In genomic region chr12:28460420-28461130, GRCh38 we compare ENCODE assay signal across 15 cellular contexts.
DNase-seq lines count a peak whose midpoint lies in the region; ATAC-seq and TF ChIP-seq lines count a peak whose summit lies in the region.
"Had no signal": no experiment of that assay in that cellular context is flagged by ENCODE, and none has a peak within 500 bp of the region (broad histone marks: within the 10 kb centered on the region; RNA-seq: fewer than 3 reads in every experiment).

No MANE protein-coding gene starts in this region.

- no peaks in the 10 kb centered on the region for H3K27me3 ChIP-seq in neural progenitor cell
- H3K27me3 ChIP-seq: esophagus squamous epithelium had no signal

- H3K36me3 Mint-ChIP-seq in neural progenitor cell = peaks cover 2% of the 10 kb centered on the region
- peaks cover 32 to 35% of the 10 kb centered on the region in 2 donors for H3K36me3 Mint-ChIP-seq in activated naive CD4-positive, alpha-beta T cell treated with anti-CD3 and anti-CD28 coated beads, Interleukin-2, amount 50 U/mL, for 72 hours

- no peaks in the 10 kb centered on the region for H3K36me3 ChIP-seq in neural progenitor cell

- ATAC-seq in GM19043 (IDR thresholded peaks at IDR 0.05; ENCODE audit: low read depth, unreplicated experiment) (peak; percentile 64), HG02623 (IDR thresholded peaks at IDR 0.05; ENCODE audit: unreplicated experiment) (peak; percentile 65), HG03457 (IDR thresholded peaks at IDR 0.05; ENCODE audit: unreplicated experiment) (peak; percentile 75)
- ATAC-seq in activated naive CD4-positive, alpha-beta T cell treated with anti-CD3 and anti-CD28 coated beads, Interleukin-2, amount 50 U/mL, for 72 hours = no peak

- H3K4me3 Mint-ChIP-seq in neural progenitor cell = no peak overlapping the region
- H3K4me3 Mint-ChIP-seq: activated T-helper 1 cell treated with anti-CD3 and anti-CD28 coated beads, Interleukin-12 subunit alpha, Interleukin-12 subunit beta, Interleukin-2, Interleukin-4 antibody, amounts not matched to agents 30 ng/mL and 10 ng/mL and 1 ng/mL, durations not matched to agents 14 hours and 24 hours and 36 hours; nephron progenitor cell; stimulated activated naive CD8-positive, alpha-beta T cell treated with anti-CD3 and anti-CD28 coated beads, Interleukin-15, Interleukin-2, amounts not matched to agents 100 ng/mL and 50 ng/mL, for 24 hours had no signal

- no peak overlapping the region for H3K4me3 ChIP-seq in neural progenitor cell
- H3K4me3 ChIP-seq: esophagus squamous epithelium had no signal

- no peak overlapping the region for H3K9ac ChIP-seq in neural progenitor cell

- H3K9me3 Mint-ChIP-seq in neural progenitor cell = no peaks in the 10 kb centered on the region
- peaks cover 0 to 5% of the 10 kb centered on the region in 2 donors for H3K9me3 Mint-ChIP-seq in activated naive CD4-positive, alpha-beta T cell treated with anti-CD3 and anti-CD28 coated beads, Interleukin-2, amount 50 U/mL, for 72 hours
- H3K9me3 Mint-ChIP-seq: activated T-helper 1 cell treated with anti-CD3 and anti-CD28 coated beads, Interleukin-12 subunit alpha, Interleukin-12 subunit beta, Interleukin-2, Interleukin-4 antibody, amounts not matched to agents 30 ng/mL and 10 ng/mL and 1 ng/mL, durations not matched to agents 14 hours and 24 hours and 36 hours; nephron progenitor cell; stimulated activated naive CD8-positive, alpha-beta T cell treated with anti-CD3 and anti-CD28 coated beads, Interleukin-15, Interleukin-2, amounts not matched to agents 100 ng/mL and 50 ng/mL, for 24 hours had no signal

- TF ChIP-seq CTCF in neural progenitor cell (IDR thresholded peaks at IDR 0.05) = no peak

- no peaks in the 10 kb centered on the region for H3K27me3 Mint-ChIP-seq in neural progenitor cell (ENCODE audit: insufficient read depth, low read depth)
- H3K27me3 Mint-ChIP-seq: stimulated activated naive CD8-positive, alpha-beta T cell treated with anti-CD3 and anti-CD28 coated beads, Interleukin-15, Interleukin-2, amounts not matched to agents 100 ng/mL and 50 ng/mL, for 24 hours had no signal

- peak overlapping the region; percentile 48 for H3K27ac Mint-ChIP-seq in neural progenitor cell
- no peak overlapping the region for H3K27ac Mint-ChIP-seq in activated naive CD4-positive, alpha-beta T cell treated with anti-CD3 and anti-CD28 coated beads, Interleukin-2, amount 50 U/mL, for 72 hours
- H3K27ac Mint-ChIP-seq: activated T-helper 1 cell treated with anti-CD3 and anti-CD28 coated beads, Interleukin-12 subunit alpha, Interleukin-12 subunit beta, Interleukin-2, Interleukin-4 antibody, amounts not matched to agents 30 ng/mL and 10 ng/mL and 1 ng/mL, durations not matched to agents 14 hours and 24 hours and 36 hours; nephron progenitor cell; stimulated activated naive CD8-positive, alpha-beta T cell treated with anti-CD3 and anti-CD28 coated beads, Interleukin-15, Interleukin-2, amounts not matched to agents 100 ng/mL and 50 ng/mL, for 24 hours had no signal

- no peaks in the 10 kb centered on the region for H3K9me3 ChIP-seq in neural progenitor cell (ENCODE audit: low read depth)
- H3K9me3 ChIP-seq: esophagus squamous epithelium had no signal

- no peak overlapping the region for H2AFZ ChIP-seq in neural progenitor cell (replicated peaks)

- no peaks in the 10 kb centered on the region for H4K20me1 ChIP-seq in neural progenitor cell (ENCODE audit: low read depth)

- peak overlapping the region; percentile 20 for H3K4me2 ChIP-seq in neural progenitor cell

- peaks cover 14% of the 10 kb centered on the region for H3K4me1 ChIP-seq in neural progenitor cell
- H3K4me1 ChIP-seq: esophagus squamous epithelium had no signal

- peaks cover 10% of the 10 kb centered on the region for H3K4me1 Mint-ChIP-seq in neural progenitor cell
- H3K4me1 Mint-ChIP-seq: nephron progenitor cell had no signal

- DNase-seq in neural progenitor cell (ENCODE audit: low spot score) (no peak), putamen (ENCODE audit: low spot score) (no peak), anterior cingulate cortex (lab: John Stamatoyannopoulos, UW) (no peak)
- no peak for DNase-seq in activated naive CD4-positive, alpha-beta T cell treated with anti-CD3 and anti-CD28 coated beads, Interleukin-2, amount 50 U/mL, for 72 hours (ENCODE audit: low spot score in 2 of 2)
- DNase-seq: caudate nucleus, DMS 273 treated with DMSO at 0.1 percent for 48 hours, esophagus squamous epithelium, IMR-90, NCI-H2081 treated with DMSO at 0.1 percent for 48 hours, nephron progenitor cell had no signal

- H3F3A ChIP-seq in neural progenitor cell (ENCODE audit: low read depth) = no peaks in the 10 kb centered on the region

- H3K27ac ChIP-seq in neural progenitor cell = no peak overlapping the region
- H3K27ac ChIP-seq: esophagus squamous epithelium had no signal

- no peaks in the 10 kb centered on the region for H3K79me2 ChIP-seq in neural progenitor cell (ENCODE audit: low read depth)

Comparison
In these comparisons a context has a peak if more than half of its experiments do, and no peak if none do; other contexts are left out.
1. ATAC-seq: peak in GM19043 (single experiment), HG02623 (single experiment) and HG03457 (single experiment); none in activated naive CD4-positive, alpha-beta T cell treated with anti-CD3 and anti-CD28 coated beads, Interleukin-2, amount 50 U/mL, for 72 hours (0 of 2).